Comparison of ENCODE assay signal across 8 cellular contexts in genomic region chr2:88350641-88351601, GRCh38.
A peak's percentile ranks its signal among the peaks of the same experiment; 100 is the strongest.
DNase-seq lines count a peak whose midpoint lies in the region; ATAC-seq lines count a peak whose summit lies in the region.

No MANE protein-coding gene starts in this region.

- no peaks in the 10 kb centered on the region for H3K36me3 ChIP-seq in SJCRH30

- H3K27me3 Mint-ChIP-seq in activated naive CD8-positive, alpha-beta T cell treated with anti-CD3 and anti-CD28 coated beads for 36 hours, result peaks cover 55% of the 10 kb centered on the region

- no peaks in the 10 kb centered on the region for H3K36me3 Mint-ChIP-seq in activated naive CD8-positive, alpha-beta T cell treated with anti-CD3 and anti-CD28 coated beads for 36 hours

- ATAC-seq in HG02759 (IDR thresholded peaks at IDR 0.05; ENCODE audit: unreplicated experiment) (peak; percentile 73), right cardiac atrium (peak; percentile 31 to 43), sciatic nerve (peak; percentile 34)

- H3K4me1 ChIP-seq in SJCRH30, result no peaks in the 10 kb centered on the region
- H3K4me1 ChIP-seq in right cardiac atrium (ENCODE audit: control insufficient read depth, insufficient read depth, low read length), result no peaks in the 10 kb centered on the region

- peak; percentile 91 for DNase-seq in DMS53 (lab: John Stamatoyannopoulos, UW)
- peak; percentile 10 to 11 for DNase-seq in SJCRH30
- peak; percentile 61 for DNase-seq in activated naive CD8-positive, alpha-beta T cell treated with anti-CD3 and anti-CD28 coated beads for 36 hours
- peak; percentile 34 to 73 (median 57) for DNase-seq in right cardiac atrium
- peak; percentile 73 for DNase-seq in sciatic nerve (ENCODE audit: low spot score)
- DNase-seq in superior temporal gyrus (ENCODE audit: extremely low spot score), result no peak
- DNase-seq in amniotic stem cell (lab: John Stamatoyannopoulos, UW), result no peak

- H3K27me3 ChIP-seq in SJCRH30 (peaks cover 5% of the 10 kb centered on the region; the same call in 1 of the 2 replicates), right cardiac atrium (ENCODE audit: control insufficient read depth, insufficient read depth) (no peaks in the 10 kb centered on the region)

- H3K4me1 Mint-ChIP-seq in activated naive CD8-positive, alpha-beta T cell treated with anti-CD3 and anti-CD28 coated beads for 36 hours, result peaks cover 5% of the 10 kb centered on the region

- H3K4me3 ChIP-seq in SJCRH30 (no peak overlapping the region), right cardiac atrium (ENCODE audit: low read length) (peak overlapping the region; percentile 34)

- H3K4me3 Mint-ChIP-seq in activated naive CD8-positive, alpha-beta T cell treated with anti-CD3 and anti-CD28 coated beads for 36 hours, result peak overlapping the region; percentile 14

- WGBS in right cardiac atrium, result 8% methylated on average over 46 of the region's 46 CpGs

- intact Hi-C loops in right cardiac atrium (cut with DNase I) (no loop called here), sciatic nerve (cut with DNase I) (no loop called here)

- no peak overlapping the region for H3K27ac ChIP-seq in SJCRH30
- H3K27ac ChIP-seq in right cardiac atrium (ENCODE audit: low read length), result no peak overlapping the region

- no peak overlapping the region for H3K27ac Mint-ChIP-seq in activated naive CD8-positive, alpha-beta T cell treated with anti-CD3 and anti-CD28 coated beads for 36 hours

- no peaks in the 10 kb centered on the region for H3K9me3 Mint-ChIP-seq in activated naive CD8-positive, alpha-beta T cell treated with anti-CD3 and anti-CD28 coated beads for 36 hours

- H3K9me3 ChIP-seq in SJCRH30 (replicated peaks) (no peaks in the 10 kb centered on the region), right cardiac atrium (ENCODE audit: control insufficient read depth, low read length) (no peaks in the 10 kb centered on the region)

Comparison
In these comparisons a context has a peak if more than half of its experiments do, and no peak if none do; other contexts are left out.
1. DNase-seq: peak in DMS53 (single experiment), SJCRH30 (2 of 2), activated naive CD8-positive, alpha-beta T cell treated with anti-CD3 and anti-CD28 coated beads for 36 hours (single experiment), right cardiac atrium (3 of 3) and sciatic nerve (single experiment); none in superior temporal gyrus (single experiment) and amniotic stem cell (single experiment).
2. Peak in every context shown above with its lines, with median percentiles within 50 percentile points of each other: ATAC-seq.